ENCODE assay signal across 8 cellular contexts in the genomic region with DNA sequence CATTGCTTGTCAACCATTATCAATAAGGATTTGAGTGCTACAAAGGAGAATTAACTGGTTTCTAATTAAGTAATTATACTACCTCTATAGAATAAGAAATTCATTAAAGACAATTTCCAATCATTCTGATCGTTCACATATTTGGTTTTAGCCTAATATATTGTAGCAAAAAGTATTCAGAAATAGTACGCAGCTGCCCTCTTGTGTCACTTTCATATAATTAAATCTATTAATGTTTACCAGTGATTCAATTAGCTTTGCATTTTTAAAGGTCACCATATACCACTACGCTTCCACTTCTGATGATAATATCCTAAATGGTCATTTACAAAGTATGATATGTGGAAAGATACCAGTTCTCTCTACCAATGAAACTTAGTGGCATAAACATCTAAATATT.
DNase-seq lines count a peak whose midpoint lies in the region; ATAC-seq, FAIRE-seq and TF ChIP-seq lines count a peak whose summit lies in the region.

No MANE protein-coding gene starts in this region.

- H3K36me3 Mint-ChIP-seq in chondrocyte (ENCODE audit: low read depth), result no peaks in the 10 kb centered on the region
- no peaks in the 10 kb centered on the region for H3K36me3 Mint-ChIP-seq in effector memory CD8-positive, alpha-beta T cell (ENCODE audit: insufficient read depth)

- no peak overlapping the region for H3K27ac Mint-ChIP-seq in chondrocyte (ENCODE audit: unreplicated experiment)
- H3K27ac Mint-ChIP-seq in effector memory CD8-positive, alpha-beta T cell, result no peak overlapping the region

- no peaks in the 10 kb centered on the region for H3K27me3 Mint-ChIP-seq in chondrocyte (ENCODE audit: low read depth)
- no peaks in the 10 kb centered on the region for H3K27me3 Mint-ChIP-seq in effector memory CD8-positive, alpha-beta T cell

- no peak overlapping the region for H3K4me3 ChIP-seq in NB4 (ENCODE audit: low read depth, low read length)

- peak; percentile 21 for TF ChIP-seq CTCF in D721Med (IDR thresholded peaks at IDR 0.05; ENCODE audit: insufficient read depth, missing control alignments)
- TF ChIP-seq CTCF in NB4 (IDR thresholded peaks at IDR 0.05; ENCODE audit: low read depth, low read length), result no peak
- TF ChIP-seq CTCF in chondrocyte (IDR thresholded peaks at IDR 0.05), result peak; percentile 93

- no peak for DNase-seq in D721Med (ENCODE audit: insufficient read length, low spot score)
- peak; percentile 1 for DNase-seq in NB4 (ENCODE audit: low read depth)
- DNase-seq in chondrocyte (ENCODE audit: low spot score), result no peak
- peak; percentile 51 for DNase-seq in myocyte (ENCODE audit: low read depth)
- DNase-seq in cerebellar cortex (ENCODE audit: low spot score), result no peak
- DNase-seq in effector memory CD8-positive, alpha-beta T cell, result no peak
- no peak for DNase-seq in T-helper 2 cell
- DNase-seq in SIG-M5 (lab: John Stamatoyannopoulos, UW), result no peak

- FAIRE-seq in D721Med (lab: Jason Lieb, UNC), result no peak

- H3K9me3 Mint-ChIP-seq in chondrocyte (ENCODE audit: low read depth), result peaks cover 3% of the 10 kb centered on the region
- H3K9me3 Mint-ChIP-seq in effector memory CD8-positive, alpha-beta T cell, result peaks cover 3 to 19% of the 10 kb centered on the region in 2 donors

- no peak for TF ChIP-seq POLR2A in NB4 (IDR thresholded peaks at IDR 0.05; ENCODE audit: extremely low read depth, insufficient read length)

- no peak overlapping the region for H3K4me3 Mint-ChIP-seq in chondrocyte (ENCODE audit: unreplicated experiment)
- no peak overlapping the region for H3K4me3 Mint-ChIP-seq in effector memory CD8-positive, alpha-beta T cell

- ATAC-seq in effector memory CD8-positive, alpha-beta T cell (replicated peaks), result no peak

- H3K4me1 Mint-ChIP-seq in chondrocyte (ENCODE audit: low read depth), result peaks cover 23% of the 10 kb centered on the region
- no peaks in the 10 kb centered on the region for H3K4me1 Mint-ChIP-seq in effector memory CD8-positive, alpha-beta T cell (ENCODE audit: low read depth in 2 of 2)

Comparison
In these comparisons a context has a peak if more than half of its experiments do, and no peak if none do; other contexts are left out.
1. DNase-seq: peak in NB4 (single experiment) and myocyte (single experiment); none in D721Med (single experiment), chondrocyte (single experiment), cerebellar cortex (single experiment), effector memory CD8-positive, alpha-beta T cell (0 of 3), T-helper 2 cell (0 of 5) and SIG-M5 (single experiment).